Comparison of ENCODE assay signal across 11 cellular contexts in the genomic region with DNA sequence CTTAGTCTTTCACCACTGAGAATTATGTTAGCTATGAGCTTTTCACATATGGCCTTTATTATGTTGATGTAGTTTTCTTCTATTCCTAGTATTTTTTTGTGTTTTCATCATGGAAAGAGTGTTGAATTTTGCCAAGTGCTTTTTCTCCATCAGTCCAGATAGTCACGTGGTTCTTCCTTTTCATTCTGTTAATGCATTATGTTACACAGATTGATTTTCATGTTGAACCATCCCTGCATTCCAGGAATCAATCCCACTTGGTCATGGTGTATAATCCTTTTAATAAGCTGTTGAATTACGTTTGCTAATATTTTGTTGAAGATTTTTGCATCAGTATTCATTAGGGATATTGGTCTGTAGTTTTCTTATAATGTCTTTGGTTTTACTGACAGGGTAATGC. TPM values are rescaled to one million over a fixed set of nuclear protein-coding genes. Genes with fewer than 3 reads are reported as not detected.
"Had no signal": no experiment of that assay in that cellular context is flagged by ENCODE, and none has a peak within 500 bp of the region (broad histone marks: within the 10 kb centered on the region; RNA-seq: fewer than 3 reads in every experiment).

No MANE protein-coding gene starts in this region.

- H3K27ac ChIP-seq: GM23248 had no signal

- H2AFZ ChIP-seq: GM23248, GM23338 had no signal

- H3K4me3 ChIP-seq: GM23248, GM23338, HAP-1 had no signal

- H3K36me3 ChIP-seq: HAP-1 had no signal

- H3K9ac ChIP-seq: GM23248 had no signal

- H3K4me1 ChIP-seq: HAP-1 had no signal

- H3K4me2 ChIP-seq: GM23338 had no signal

- H3K9me3 Mint-ChIP-seq: GM23338 had no signal

- H3K4me3 Mint-ChIP-seq: GM23338, H9, HFFc6 had no signal

- H3K27ac Mint-ChIP-seq: GM23338, H9, HFFc6 had no signal

- FAIRE-seq: H1, H54 had no signal

- ATAC-seq: GM23338, HCT116 had no signal

- DNase-seq: GM23248, GOT3, H7, H9, HCEC 1CT, HFFc6 had no signal

RNA-seq across cellular contexts. Expression of gene FHAD1, which starts 17.7 kb away (rescaled TPM):
- total RNA-seq: GM23248 had no signal
